Comparison of ENCODE assay signal across 16 cellular contexts in the genomic region with DNA sequence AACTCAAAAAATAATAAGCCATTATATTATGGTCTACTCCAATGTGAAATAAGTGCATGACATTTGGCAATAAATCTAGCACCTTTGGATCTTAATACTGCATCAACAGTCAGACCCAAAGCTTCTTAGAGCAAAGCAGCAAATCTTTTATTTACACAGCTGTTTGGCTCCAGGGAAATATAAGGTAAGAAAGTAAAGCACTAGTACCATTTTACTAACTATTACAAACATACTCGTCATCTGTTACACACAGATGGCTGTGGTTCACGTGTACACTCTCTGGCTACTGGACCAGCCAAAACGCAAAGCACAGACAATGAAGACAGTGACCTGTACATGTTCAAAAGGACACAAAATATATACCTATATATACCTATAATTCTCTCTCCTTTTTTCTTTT. TPM values are rescaled to one million over a fixed set of nuclear protein-coding genes. Genes with fewer than 3 reads are reported as not detected.
DNase-seq lines count a peak whose midpoint lies in the region; ATAC-seq and TF ChIP-seq lines count a peak whose summit lies in the region.
"Had no signal": no experiment of that assay in that cellular context is flagged by ENCODE, and none has a peak within 500 bp of the region (broad histone marks: within the 10 kb centered on the region; RNA-seq: fewer than 3 reads in every experiment).

No MANE protein-coding gene starts in this region.

- peaks cover 4% of the 10 kb centered on the region for H3K27me3 Mint-ChIP-seq in CD4-positive, alpha-beta T cell
- H3K27me3 Mint-ChIP-seq in H9 (ENCODE audit: low read depth), result no peaks in the 10 kb centered on the region
- peaks cover 22% of the 10 kb centered on the region for H3K27me3 Mint-ChIP-seq in activated CD4-positive, alpha-beta T cell treated with anti-CD3 and anti-CD28 coated beads, Interleukin-2, amount 10 ng/mL, durations not matched to agents 24 days and 14 days
- H3K27me3 Mint-ChIP-seq: T-cell had no signal

- H3K27ac ChIP-seq in CD4-positive, alpha-beta T cell (ENCODE audit: low read depth, low read length), result no peak overlapping the region
- peak overlapping the region; percentile 83 for H3K27ac ChIP-seq in RWPE1
- peak overlapping the region; percentile 96 for H3K27ac ChIP-seq in foreskin keratinocyte
- no peak overlapping the region for H3K27ac ChIP-seq in H9 (ENCODE audit: insufficient read length, low read depth, low read length)
- H3K27ac ChIP-seq: HL-60 had no signal

- peaks cover 20% of the 10 kb centered on the region; the same call in 1 of the 2 replicates for H3K79me2 ChIP-seq in H9 (ENCODE audit: insufficient read depth, low read length)

- no peak overlapping the region for H3K56ac ChIP-seq in H9 (ENCODE audit: insufficient read length, low read depth, low read length)

- CTCF ChIA-PET in CD4-positive, alpha-beta T cell (lab: Charles Lee), result interaction anchor here (1.2 kb wide), 1 partner anchor 16 kb away, joined by 3 read pairs; no protein-coding TSS in a partner anchor
- CTCF ChIA-PET in RWPE1 (lab: Yijun Ruan, JAX), result interaction anchor here (0.5 kb wide), 1 partner anchor 85 kb away, joined by 3 read pairs; no protein-coding TSS in a partner anchor

- no peak overlapping the region for H3K9ac ChIP-seq in H9 (ENCODE audit: extremely low read depth, insufficient read length, low read length)

- peak overlapping the region; percentile 10 for H3K4me3 Mint-ChIP-seq in CD4-positive, alpha-beta T cell
- H3K4me3 Mint-ChIP-seq in H9, result peak overlapping the region in 1 of 2 experiments; percentile 58; a peak in 2 of 5 replicates
- no peak overlapping the region for H3K4me3 Mint-ChIP-seq in activated CD4-positive, alpha-beta T cell treated with anti-CD3 and anti-CD28 coated beads, Interleukin-2, amount 10 ng/mL, durations not matched to agents 24 days and 14 days
- H3K4me3 Mint-ChIP-seq: activated CD8-positive, alpha-beta memory T cell treated with anti-CD3 and anti-CD28 coated beads, Interleukin-2, amount 10 ng/mL, durations not matched to agents 7 days and 5 days; T-cell had no signal

- POLR2A ChIA-PET in CD4-positive, alpha-beta T cell (lab: Charles Lee), result no interaction called here
- POLR2A ChIA-PET in RWPE1 (lab: Yijun Ruan, JAX; ENCODE audit: low non-redundant PET), result no interaction called here

- no peak overlapping the region for H3K27ac Mint-ChIP-seq in CD4-positive, alpha-beta T cell
- H3K27ac Mint-ChIP-seq in H9, result no peak overlapping the region
- H3K27ac Mint-ChIP-seq in activated CD4-positive, alpha-beta T cell treated with anti-CD3 and anti-CD28 coated beads, Interleukin-2, amount 10 ng/mL, durations not matched to agents 24 days and 14 days, result no peak overlapping the region
- H3K27ac Mint-ChIP-seq: activated CD8-positive, alpha-beta memory T cell treated with anti-CD3 and anti-CD28 coated beads, Interleukin-2, amount 10 ng/mL, durations not matched to agents 7 days and 5 days; T-cell had no signal

- no peak overlapping the region for H3K18ac ChIP-seq in H9 (ENCODE audit: insufficient read length, low read depth, low read length)

- DNase-seq in CD4-positive, alpha-beta T cell, result no peak
- DNase-seq in HPDE6-E6E7 (ENCODE audit: extremely low spot score) (peak; percentile 11), RWPE1 (ENCODE audit: low spot score) (peak; percentile 17), foreskin keratinocyte (peak in 1 of 2 donors; percentile 55), H9 (no peak)
- no peak for DNase-seq in stimulated activated CD4-positive, alpha-beta T cell treated with anti-CD3 and anti-CD28 coated beads, Interleukin-2, amount 100 ng/mL, for 24 hours
- no peak for DNase-seq in activated CD4-positive, alpha-beta T cell treated with anti-CD3 and anti-CD28 coated beads, Interleukin-2, amount 10 ng/mL, durations not matched to agents 24 days and 14 days
- DNase-seq: activated CD8-positive, alpha-beta memory T cell treated with anti-CD3 and anti-CD28 coated beads, Interleukin-2, amount 10 ng/mL, durations not matched to agents 7 days and 5 days; activated naive CD4-positive, alpha-beta T cell; caudate nucleus; left cardiac atrium; posterior cingulate gyrus; substantia nigra; T-cell had no signal

- intact Hi-C loops in CD4-positive, alpha-beta T cell (cut with DNase I, micrococcal nuclease), result loop anchor here in 1 of 2 experiments (10.0 kb wide), 1 partner anchor 210 kb away; a partner anchor contains a TSS
- intact Hi-C loops in activated CD4-positive, alpha-beta T cell treated with anti-CD3 and anti-CD28 coated beads, Interleukin-2, amount 10 ng/mL, durations not matched to agents 24 days and 14 days (cut with micrococcal nuclease), result no loop called here

- no peak overlapping the region for H2BK5ac ChIP-seq in H9 (ENCODE audit: insufficient read length, low read length)

- no peaks in the 10 kb centered on the region for H4K20me1 ChIP-seq in H9 (ENCODE audit: control insufficient read depth, insufficient read depth, insufficient read length)

- no peak overlapping the region for H2BK12ac ChIP-seq in H9 (ENCODE audit: insufficient read length, low read depth, low read length)

- H3K4me2 ChIP-seq in H9 (ENCODE audit: insufficient read depth, insufficient read length, low read length), result no peak overlapping the region

- peaks cover 9% of the 10 kb centered on the region for H3K23me2 ChIP-seq in H9 (ENCODE audit: insufficient read length, low read depth, low read length, poor library complexity, severe bottlenecking)

- H2BK120ac ChIP-seq in H9 (ENCODE audit: low read depth, low read length, poor library complexity, severe bottlenecking), result no peak overlapping the region

- H3T11ph ChIP-seq in H9 (ENCODE audit: low read length), result no peak overlapping the region

- peaks cover 3% of the 10 kb centered on the region for H3K79me1 ChIP-seq in H9 (ENCODE audit: insufficient read depth, low read depth, low read length, poor library complexity, severe bottlenecking)

- H4K8ac ChIP-seq in H9 (replicated peaks; ENCODE audit: insufficient read length, low read depth, low read length), result no peak overlapping the region

- peaks cover 10% of the 10 kb centered on the region for H3K36me3 Mint-ChIP-seq in CD4-positive, alpha-beta T cell (ENCODE audit: low read depth)
- H3K36me3 Mint-ChIP-seq in H9 (ENCODE audit: insufficient read depth in 1 of 3, low read depth in 3 of 3), result peaks cover 3 to 18% (median 5%) of the 10 kb centered on the region in 3 experiments; a peak in 6 of 7 replicates
- H3K36me3 Mint-ChIP-seq in activated CD4-positive, alpha-beta T cell treated with anti-CD3 and anti-CD28 coated beads, Interleukin-2, amount 10 ng/mL, durations not matched to agents 24 days and 14 days (ENCODE audit: low read depth), result peaks cover 4% of the 10 kb centered on the region
- H3K36me3 Mint-ChIP-seq: T-cell had no signal

- no peak overlapping the region for H2BK15ac ChIP-seq in H9 (ENCODE audit: low read depth, low read length)

- no peak overlapping the region for H2AFZ ChIP-seq in H9 (ENCODE audit: low read length)

- no CpG with 5 or more reads among the region's 3 CpGs for WGBS in H9 (ENCODE audit: extremely low coverage, insufficient read length, low lambda C conversion rate)

- H3K4me1 Mint-ChIP-seq in CD4-positive, alpha-beta T cell (ENCODE audit: low read depth), result peaks cover 32% of the 10 kb centered on the region
- peaks cover 47 to 48% of the 10 kb centered on the region in 2 experiments for H3K4me1 Mint-ChIP-seq in H9
- peaks cover 15% of the 10 kb centered on the region for H3K4me1 Mint-ChIP-seq in activated CD4-positive, alpha-beta T cell treated with anti-CD3 and anti-CD28 coated beads, Interleukin-2, amount 10 ng/mL, durations not matched to agents 24 days and 14 days

- no peak overlapping the region for H2BK20ac ChIP-seq in H9 (ENCODE audit: low read depth, low read length, poor library complexity, severe bottlenecking)

- no peak overlapping the region for H2AK5ac ChIP-seq in H9 (ENCODE audit: insufficient read length, low read length)

- no peak overlapping the region for H3K14ac ChIP-seq in H9 (ENCODE audit: insufficient read depth, low read length)

- H3K23ac ChIP-seq in H9 (ENCODE audit: insufficient read length, low read depth, low read length), result no peak overlapping the region

- H3K9me3 Mint-ChIP-seq in CD4-positive, alpha-beta T cell, result no peaks in the 10 kb centered on the region
- no peaks in the 10 kb centered on the region for H3K9me3 Mint-ChIP-seq in H9
- H3K9me3 Mint-ChIP-seq in activated CD4-positive, alpha-beta T cell treated with anti-CD3 and anti-CD28 coated beads, Interleukin-2, amount 10 ng/mL, durations not matched to agents 24 days and 14 days, result no peaks in the 10 kb centered on the region
- H3K9me3 Mint-ChIP-seq: T-cell had no signal

- no peaks in the 10 kb centered on the region for H3K9me3 ChIP-seq in CD4-positive, alpha-beta T cell (ENCODE audit: control insufficient read depth, low read length)
- no peaks in the 10 kb centered on the region for H3K9me3 ChIP-seq in H9 (ENCODE audit: control insufficient read depth, low read depth, low read length)

- TF ChIP-seq CTCF in CD4-positive, alpha-beta T cell (IDR thresholded peaks at IDR 0.05), result no peak
- TF ChIP-seq CTCF in RWPE1 (conservative IDR thresholded peaks at IDR 0.05; ENCODE audit: low read depth), result no peak
- no peak for TF ChIP-seq CTCF in foreskin keratinocyte (conservative IDR thresholded peaks at IDR 0.05)
- TF ChIP-seq CTCF in H9 (conservative IDR thresholded peaks at IDR 0.05), result no peak

- no peak overlapping the region for H4K5ac ChIP-seq in H9 (ENCODE audit: insufficient read length, low read depth, low read length)

- peaks cover 24% of the 10 kb centered on the region for H3K4me1 ChIP-seq in foreskin keratinocyte
- no peaks in the 10 kb centered on the region; the same call in 1 of the 2 replicates for H3K4me1 ChIP-seq in H9 (ENCODE audit: insufficient read depth, low read length)

- H3K27me3 ChIP-seq in CD4-positive, alpha-beta T cell (ENCODE audit: control insufficient read depth, insufficient read depth, low read length), result no peaks in the 10 kb centered on the region
- H3K27me3 ChIP-seq in foreskin keratinocyte (no peaks in the 10 kb centered on the region), H9 (ENCODE audit: insufficient read depth, low read length) (no peaks in the 10 kb centered on the region)

- no peak overlapping the region for H4K91ac ChIP-seq in H9 (ENCODE audit: insufficient read length, low read depth, low read length)

- H3K4ac ChIP-seq in H9 (ENCODE audit: low read depth, low read length), result no peak overlapping the region

- no peak for ATAC-seq in CD4-positive, alpha-beta T cell (ENCODE audit: poor library complexity)
- no peak for ATAC-seq in foreskin keratinocyte
- no peak for ATAC-seq in GM21390 (IDR thresholded peaks at IDR 0.05; ENCODE audit: unreplicated experiment)
- ATAC-seq: activated CD8-positive, alpha-beta memory T cell treated with anti-CD3 and anti-CD28 coated beads, Interleukin-2, amount 10 ng/mL, durations not matched to agents 7 days and 5 days; left cardiac atrium; T-cell had no signal

RNA-seq across cellular contexts. Expression of a gene that starts 2.8 kb away (rescaled TPM):
- 1 to 10 TPM; 1.5 TPM for total RNA-seq in CD4-positive, alpha-beta T cell
- 55.8 and 65.5 TPM in 2 replicates for total RNA-seq in foreskin keratinocyte
- polyA plus RNA-seq in foreskin keratinocyte, result 8.6 and 9.3 TPM in 2 replicates
- total RNA-seq in H9 (2021), result 35.7 and 39.5 TPM in 2 replicates
- 0.45 and 0.70 TPM in 2 replicates for total RNA-seq in activated CD4-positive, alpha-beta T cell treated with anti-CD3 and anti-CD28 coated beads, Interleukin-2, amount 10 ng/mL, durations not matched to agents 24 days and 14 days

RNA-seq across cellular contexts. Expression of a gene that starts 3.1 kb away (rescaled TPM):
- 10 to 100 TPM; 52.6 to 57.2 TPM for total RNA-seq in CD4-positive, alpha-beta T cell
- total RNA-seq in foreskin keratinocyte (88.2 and 106 TPM in 2 replicates), H9 (2021) (67.1 and 69.8 TPM in 2 replicates)
- 37.5 and 40.4 TPM in 2 replicates for polyA plus RNA-seq in foreskin keratinocyte
- total RNA-seq in activated CD4-positive, alpha-beta T cell treated with anti-CD3 and anti-CD28 coated beads, Interleukin-2, amount 10 ng/mL, durations not matched to agents 24 days and 14 days, result 57.7 and 58.8 TPM in 2 replicates

Comparison
In these comparisons a context has a peak if more than half of its experiments do, and no peak if none do; other contexts are left out.
1. DNase-seq: peak in HPDE6-E6E7 (single experiment) and RWPE1 (single experiment); none in CD4-positive, alpha-beta T cell (0 of 10), H9 (single experiment), stimulated activated CD4-positive, alpha-beta T cell treated with anti-CD3 and anti-CD28 coated beads, Interleukin-2, amount 100 ng/mL, for 24 hours (0 of 2) and activated CD4-positive, alpha-beta T cell treated with anti-CD3 and anti-CD28 coated beads, Interleukin-2, amount 10 ng/mL, durations not matched to agents 24 days and 14 days (single experiment).
2. H3K27ac ChIP-seq: peak in RWPE1 (single experiment) and foreskin keratinocyte (single experiment); none in CD4-positive, alpha-beta T cell (single experiment) and H9 (single experiment).
3. RNA of a gene that starts 2.8 kb away (total RNA-seq): 55.8 to 65.5 TPM in foreskin keratinocyte and 35.7 to 39.5 TPM in H9; 1.5 TPM in CD4-positive, alpha-beta T cell and 0.45 to 0.70 TPM in activated CD4-positive, alpha-beta T cell treated with anti-CD3 and anti-CD28 coated beads, Interleukin-2, amount 10 ng/mL, durations not matched to agents 24 days and 14 days; every median in the first group is over 10 times any median in the second.